Comparison of ENCODE assay signal across 1 cellular context in the genomic region with DNA sequence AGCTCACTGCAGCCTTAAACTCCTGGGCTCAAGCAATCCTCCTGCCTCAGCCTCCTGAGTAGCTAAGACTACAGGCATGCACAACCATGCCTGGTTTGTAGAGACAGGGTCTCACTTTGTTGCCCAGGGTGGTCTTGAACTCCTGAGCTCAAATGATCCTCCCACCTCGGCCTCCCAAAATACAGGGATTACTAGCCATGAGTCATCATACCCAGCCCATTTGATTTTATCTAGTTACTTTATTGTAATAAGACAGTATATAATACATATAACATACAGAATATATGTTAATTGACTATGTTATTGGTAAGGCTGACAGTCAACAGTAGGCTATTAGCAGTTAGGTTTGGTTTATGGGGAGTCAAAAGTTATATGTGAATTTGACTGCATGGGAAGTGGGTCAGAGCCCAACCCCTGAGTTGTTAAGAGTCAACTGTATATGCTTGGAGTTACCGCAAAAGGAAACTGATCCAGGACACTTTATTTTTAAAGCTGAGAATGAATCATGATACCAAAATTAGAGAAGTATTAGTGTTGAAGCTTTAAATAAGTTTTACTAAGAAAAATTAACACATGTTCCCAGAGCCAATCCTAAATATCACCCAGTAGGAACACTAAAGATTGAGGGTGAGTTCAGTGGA.
TF ChIP-seq lines count a peak whose summit lies in the region.

No MANE protein-coding gene starts in this region.

TF ChIP-seq in HepG2, 621 proteins besides CTCF, POLR2A, EP300 and RAD21:
- TF ChIP-seq ZBTB20 (CRISPR knock-in tag; IDR thresholded peaks at IDR 0.05; ENCODE audit: borderline replicate concordance, low read depth) = no peak
- peak; percentile 66; the same call in 1 of the 2 replicates for TF ChIP-seq ZNF770 (CRISPR knock-in tag; IDR thresholded peaks at IDR 0.05)
